ENCODE assay signal across 12 cellular contexts in the genomic region with DNA sequence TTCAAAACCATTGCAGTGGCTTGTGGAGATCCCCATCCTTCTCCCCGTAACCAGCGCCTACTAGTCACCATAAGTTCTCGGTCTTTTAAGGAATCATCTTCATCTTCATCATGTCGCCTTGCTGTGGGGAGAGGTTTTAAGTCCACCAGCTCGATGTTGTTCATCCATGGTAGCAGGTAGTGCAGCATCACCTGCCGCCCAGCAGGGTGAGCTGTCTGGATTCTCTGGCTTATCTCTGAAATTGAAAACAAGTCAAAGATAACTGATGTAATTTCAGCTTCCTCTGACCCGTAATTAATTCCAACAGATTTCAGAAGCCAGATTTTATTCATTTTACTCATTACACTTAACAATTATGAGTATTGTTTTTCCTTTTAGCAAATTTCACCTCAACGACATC.
DNase-seq lines count a peak whose midpoint lies in the region; ATAC-seq and TF ChIP-seq lines count a peak whose summit lies in the region.
"Had no signal": no experiment of that assay in that cellular context is flagged by ENCODE, and none has a peak within 500 bp of the region (broad histone marks: within the 10 kb centered on the region; RNA-seq: fewer than 3 reads in every experiment).

No MANE protein-coding gene starts in this region.

- no peaks in the 10 kb centered on the region for H3K4me1 ChIP-seq in foreskin keratinocyte

- peaks cover 12% of the 10 kb centered on the region for H3K36me3 ChIP-seq in GM06990 (ENCODE audit: control insufficient read depth, insufficient read depth, low read length)

- TF ChIP-seq CTCF in AG04449 (IDR thresholded peaks at IDR 0.05; ENCODE audit: insufficient read depth, low read length, missing control alignments): peak; percentile 2
- peak; percentile 25 for TF ChIP-seq CTCF in GM06990 (IDR thresholded peaks at IDR 0.05; ENCODE audit: insufficient read depth, low read length, poor library complexity, severe bottlenecking)
- TF ChIP-seq CTCF in RWPE1 (conservative IDR thresholded peaks at IDR 0.05; ENCODE audit: low read depth): 0 out of 2 replicates have a peak, but pooled peaks have one; percentile 14
- TF ChIP-seq CTCF in foreskin keratinocyte (conservative IDR thresholded peaks at IDR 0.05): peak; percentile 46
- TF ChIP-seq CTCF in coronary artery (IDR thresholded peaks at IDR 0.05): no peak

- H3K4me3 ChIP-seq in AG04449 (ENCODE audit: low read depth, low read length): no peak overlapping the region
- H3K4me3 ChIP-seq in GM06990 (replicated peaks; ENCODE audit: low read depth, low read length): no peak overlapping the region
- H3K4me3 ChIP-seq in coronary artery: no peak overlapping the region

- CTCF ChIA-PET in AG04449 (lab: Yijun Ruan, JAX): interaction anchor here (0.8 to 6.1 kb wide), 3 partner anchors 13 to 405 kb away, joined by 3 to 39 read pairs (median 4); no protein-coding TSS in a partner anchor
- CTCF ChIA-PET in RWPE1 (lab: Yijun Ruan, JAX): interaction anchor here (0.6 to 1.0 kb wide), 3 partner anchors 19 to 242 kb away, joined by 3 read pairs; no protein-coding TSS in a partner anchor

- H3K27ac ChIP-seq in RWPE1 (no peak overlapping the region), foreskin keratinocyte (no peak overlapping the region), coronary artery (no peak overlapping the region)

- ATAC-seq in foreskin keratinocyte: peak; percentile 29

- H3K27me3 ChIP-seq in GM06990 (replicated peaks; ENCODE audit: control insufficient read depth, insufficient read depth, low read length): no peaks in the 10 kb centered on the region
- H3K27me3 ChIP-seq in foreskin keratinocyte: no peaks in the 10 kb centered on the region

- POLR2A ChIA-PET in AG04449 (lab: Yijun Ruan, JAX) (no interaction called here), RWPE1 (lab: Yijun Ruan, JAX; ENCODE audit: low non-redundant PET) (no interaction called here)

- DNase-seq in AG04449 (ENCODE audit: low read depth, low spot score) (no peak), GM06990 (ENCODE audit: extremely low read depth, insufficient read length) (no peak), RWPE1 (ENCODE audit: low spot score) (peak; percentile 4), foreskin keratinocyte (no peak), coronary artery (ENCODE audit: low spot score) (no peak), NOMO-1 treated with dmso at 0.1 percent for 144 hours (lab: John Stamatoyannopoulos, UW; ENCODE audit: unreplicated experiment) (no peak), epidermal melanocyte (ENCODE audit: insufficient read length, low spot score) (no peak)
- no peak for DNase-seq in stimulated activated naive CD4-positive, alpha-beta T cell (lab: John Stamatoyannopoulos, UW)
- DNase-seq: anterior cingulate cortex, DMS79 treated with DMSO at 0.1 percent for 48 hours, foreskin melanocyte, NCI-H1417 treated with DMSO at 0.1 percent for 48 hours had no signal
